Comparison of ENCODE assay signal across 10 cellular contexts in genomic region chr17:57941384-57942370, GRCh38. TPM values are rescaled to one million over a fixed set of nuclear protein-coding genes. Genes with fewer than 3 reads are reported as not detected.
DNase-seq lines count a peak whose midpoint lies in the region; ATAC-seq and TF ChIP-seq lines count a peak whose summit lies in the region.
"Had no signal": no experiment of that assay in that cellular context is flagged by ENCODE, and none has a peak within 500 bp of the region (broad histone marks: within the 10 kb centered on the region; RNA-seq: fewer than 3 reads in every experiment).

No MANE protein-coding gene starts in this region.

- H3K36me3 ChIP-seq in GM23248 (ENCODE audit: low read depth) (no peaks in the 10 kb centered on the region), lung (ENCODE audit: control insufficient read depth in 2 of 2, insufficient read depth in 2 of 2, low read length in 2 of 2) (no peaks in the 10 kb centered on the region), skeletal muscle tissue (ENCODE audit: control insufficient read depth in 3 of 3, insufficient read depth in 3 of 3, low read length in 3 of 3) (no peaks in the 10 kb centered on the region)
- H3K36me3 ChIP-seq: WERI-Rb-1 had no signal

- H2AFZ ChIP-seq in GM23248: no peak overlapping the region

- no peak overlapping the region for H3K4me2 ChIP-seq in GM23248 (ENCODE audit: unreplicated experiment)

- H3K9ac ChIP-seq in GM23248 (no peak overlapping the region), skeletal muscle tissue (ENCODE audit: low read depth in 1 of 3, low read length in 3 of 3) (peak overlapping the region in 1 of 3 donors; percentile 65)

- H3K4me3 ChIP-seq in GM23248 (no peak overlapping the region), lung (no peak overlapping the region), skeletal muscle tissue (ENCODE audit: low read length in 3 of 3) (no peak overlapping the region)

- peaks cover 34% of the 10 kb centered on the region for H3K4me1 ChIP-seq in GM23248 (ENCODE audit: insufficient read depth)
- peaks cover 19 to 34% of the 10 kb centered on the region in 2 donors for H3K4me1 ChIP-seq in lung (ENCODE audit: control insufficient read depth in 2 of 2, insufficient read depth in 2 of 2, low read length in 2 of 2)
- peaks cover 73 to 75% (median 74%) of the 10 kb centered on the region in 3 donors for H3K4me1 ChIP-seq in skeletal muscle tissue (ENCODE audit: control insufficient read depth in 3 of 3, insufficient read depth in 3 of 3, low read length in 3 of 3)

- peaks cover 86% of the 10 kb centered on the region for H3K79me2 ChIP-seq in GM23248 (ENCODE audit: insufficient read depth)

- in situ Hi-C loops in GM23248 (cut with MboI): no loop called here
- in situ Hi-C loops in SK-MEL-5 (cut with HindIII; ENCODE audit: low pct_unique_long_range_greater_than_20kb, low sequenced_read_pairs): no loop called here

- H3K9me2 ChIP-seq in GM23248 (ENCODE audit: insufficient read depth): no peaks in the 10 kb centered on the region

- no peak for DNase-seq in GM23248
- peak; percentile 49 for DNase-seq in SK-MEL-5 (ENCODE audit: low read depth, low spot score)
- DNase-seq in lung (ENCODE audit: low spot score): no peak
- DNase-seq in NCI-H226: no peak
- DNase-seq in activated CD8-positive, alpha-beta memory T cell treated with anti-CD3 and anti-CD28 coated beads, Interleukin-2, amount 50 U/mL, for 4 hours: no peak
- DNase-seq: naive thymus-derived CD8-positive, alpha-beta T cell; NCI-H2227 treated with DMSO at 0.1 percent for 48 hours had no signal

- H3K27ac ChIP-seq in GM23248: 0 out of 2 replicates have a peak overlapping the region, but pooled peaks have one; percentile 14
- peak overlapping the region; percentile 32 to 79 for H3K27ac ChIP-seq in lung (ENCODE audit: low read depth in 1 of 2, low read length in 1 of 2)
- H3K27ac ChIP-seq in skeletal muscle tissue (ENCODE audit: low read depth, low read length): peak overlapping the region; percentile 25
- H3K27ac ChIP-seq: WERI-Rb-1 had no signal

- H3K9me3 ChIP-seq in GM23248 (ENCODE audit: low read depth) (no peaks in the 10 kb centered on the region), lung (ENCODE audit: control insufficient read depth in 2 of 2, insufficient read depth in 1 of 2, low read length in 1 of 2) (no peaks in the 10 kb centered on the region), skeletal muscle tissue (ENCODE audit: control insufficient read depth in 3 of 3, low read length in 3 of 3) (no peaks in the 10 kb centered on the region)

- no peaks in the 10 kb centered on the region for H4K20me1 ChIP-seq in GM23248 (ENCODE audit: insufficient read depth)

- no peaks in the 10 kb centered on the region for H3K27me3 ChIP-seq in GM23248 (replicated peaks; ENCODE audit: insufficient read depth)
- no peaks in the 10 kb centered on the region for H3K27me3 ChIP-seq in lung (ENCODE audit: control insufficient read depth, insufficient read depth)
- no peaks in the 10 kb centered on the region for H3K27me3 ChIP-seq in skeletal muscle tissue (ENCODE audit: control insufficient read depth in 3 of 3, insufficient read depth in 3 of 3, low read length in 3 of 3)

- ATAC-seq in lung (ENCODE audit: insufficient read depth, low FRiP score): no peak
- no peak for ATAC-seq in GM18868 (IDR thresholded peaks at IDR 0.05; ENCODE audit: unreplicated experiment)
- ATAC-seq: naive thymus-derived CD8-positive, alpha-beta T cell had no signal

- H3F3A ChIP-seq in GM23248 (ENCODE audit: insufficient read depth): peaks cover 43% of the 10 kb centered on the region

- 91 to 93% methylated on average over 10 of the region's 10 CpGs for WGBS in GM23248 (ENCODE audit: low coverage in 1 of 2, low lambda C conversion rate in 2 of 2, missing lambda C conversion rate in 2 of 2), 2 experiments
- WGBS in lung, 2 donors: 70 to 87% methylated on average over 10 of the region's 10 CpGs

- no peak for TF ChIP-seq CTCF in lung (IDR thresholded peaks at IDR 0.05; ENCODE audit: control extremely low read depth, extremely low read depth)

RNA-seq across cellular contexts. Expression of gene CUEDC1, which starts 13.5 kb away (rescaled TPM):
- 11.1 and 18.8 TPM in 2 replicates for total RNA-seq in GM23248 (2014; rRNA removed; shearing (Covaris generic))
- polyA plus RNA-seq in GM23248 (2016; fragmentation: Nextera tagmentation; extraction: Ambion mirVana) (13.6 and 15.5 TPM in 2 replicates), lung (10 to 100 TPM; 22.9 to 35.5 TPM)
- 10.4 and 14.6 TPM in 2 replicates for total RNA-seq in SK-MEL-5 (2014; rRNA removed; shearing (Covaris generic))
- 40.9 and 57.4 TPM in 2 replicates for polyA plus RNA-seq in SK-MEL-5 (2015; cell fraction: cytosol; rRNA removed)
- polyA plus RNA-seq in SK-MEL-5 (2015; cell fraction: nucleus; rRNA removed): 442 and 572 TPM in 2 replicates
- total RNA-seq in lung (10 to 100 TPM; 19.7 to 55.7 TPM), skeletal muscle tissue (10.4 TPM)
- polyA plus RNA-seq: naive thymus-derived CD8-positive, alpha-beta T cell had no signal

RNA-seq across cellular contexts. Expression of gene VEZF1, which starts 46.4 kb away (rescaled TPM):
- 45.5 and 51.9 TPM in 2 replicates for total RNA-seq in GM23248 (2014; rRNA removed; shearing (Covaris generic))
- 30.5 and 32.2 TPM in 2 replicates for polyA plus RNA-seq in GM23248 (2016; fragmentation: Nextera tagmentation; extraction: Ambion mirVana)
- 49.3 and 49.5 TPM in 2 replicates for total RNA-seq in SK-MEL-5 (2014; rRNA removed; shearing (Covaris generic))
- 49.5 and 69.5 TPM in 2 replicates for polyA plus RNA-seq in SK-MEL-5 (2015; cell fraction: cytosol; rRNA removed)
- 74.6 and 76.5 TPM in 2 replicates for polyA plus RNA-seq in SK-MEL-5 (2015; cell fraction: nucleus; rRNA removed)
- total RNA-seq in lung: 10 to 100 TPM; 58.3 to 78.9 TPM
- 10 to 100 TPM; 18.0 to 29.5 TPM for polyA plus RNA-seq in lung
- total RNA-seq in skeletal muscle tissue: 30.3 TPM
